Comparison of ENCODE assay signal across 1 cellular context in genomic region chr22:38286915-38287669, GRCh38.
TF ChIP-seq lines count a peak whose summit lies in the region.

No MANE protein-coding gene starts in this region.

TF ChIP-seq in IMR-90, 13 proteins besides CTCF, POLR2A, EP300 and RAD21:
- TF ChIP-seq CEBPB (IDR thresholded peaks at IDR 0.05; ENCODE audit: low read depth, low read length): no peak
- no peak for TF ChIP-seq CHD1 (IDR thresholded peaks at IDR 0.05; ENCODE audit: low read depth, low read length)
- no peak for TF ChIP-seq MXI1 (IDR thresholded peaks at IDR 0.05; ENCODE audit: borderline replicate concordance, low read depth, low read length)
- no peak for TF ChIP-seq RCOR1 (IDR thresholded peaks at IDR 0.05; ENCODE audit: insufficient replicate concordance, low read length)
- TF ChIP-seq RFX5 (IDR thresholded peaks at IDR 0.05; ENCODE audit: low read depth, low read length): no peak
- no peak for TF ChIP-seq USF2 (IDR thresholded peaks at IDR 0.05; ENCODE audit: low read depth, low read length)
TF ChIP-seq in IMR-90: peak in this region for 0.
